ENCODE assay signal across 7 cellular contexts in genomic region chr19:46624958-46625661, GRCh38. TPM values are rescaled to one million over a fixed set of nuclear protein-coding genes. Genes with fewer than 3 reads are reported as not detected.
A peak's percentile ranks its signal among the peaks of the same experiment; 100 is the strongest.
DNase-seq lines count a peak whose midpoint lies in the region; ATAC-seq, FAIRE-seq and TF ChIP-seq lines count a peak whose summit lies in the region.

PTGIR (minus strand) TSS chr19:46625089; CDS start chr19:46624225, 864 bp downstream.

- DNase-seq in GM12892 (ENCODE audit: insufficient read length) (no peak), omental fat pad (ENCODE audit: low spot score) (no peak), NCI-H526 treated with DMSO at 0.1 percent for 48 hours (lab: John Stamatoyannopoulos, UW) (no peak), NCI-H446 treated with DMSO at 0.1 percent for 48 hours (lab: John Stamatoyannopoulos, UW) (no peak)

- no peaks in the 10 kb centered on the region for H3K27me3 ChIP-seq in OCI-LY3 (ENCODE audit: low read depth, low read length)
- H3K27me3 ChIP-seq in duodenal mucosa (ENCODE audit: control insufficient read depth in 1 of 2, insufficient read depth in 2 of 2, low read length in 2 of 2): peaks cover 4 to 19% of the 10 kb centered on the region in 2 donors

- H3K27ac ChIP-seq in OCI-LY3 (ENCODE audit: low read length): peak within 1 kb of the TSS; percentile 70
- H3K27ac ChIP-seq in duodenal mucosa (ENCODE audit: low read depth, low read length): peak within 1 kb of the TSS; percentile 70

- TF ChIP-seq CTCF in OCI-LY3 (IDR thresholded peaks at IDR 0.05; ENCODE audit: low read depth, low read length) (no peak), omental fat pad (IDR thresholded peaks at IDR 0.05) (no peak)

- peak within 1 kb of the TSS; percentile 97 for H3K4me2 ChIP-seq in OCI-LY3 (ENCODE audit: low read length)

- no peaks in the 10 kb centered on the region for H4K20me1 ChIP-seq in OCI-LY3 (ENCODE audit: insufficient read depth, low read length)

- H3K9me3 ChIP-seq in OCI-LY3 (ENCODE audit: insufficient read depth, low read length) (no peaks in the 10 kb centered on the region), duodenal mucosa (ENCODE audit: control insufficient read depth in 1 of 2, low read length in 2 of 2) (no peaks in the 10 kb centered on the region)

- H3K36me3 ChIP-seq in OCI-LY3 (replicated peaks; ENCODE audit: low read depth, low read length) (peaks cover 26% of the 10 kb centered on the region), duodenal mucosa (ENCODE audit: control insufficient read depth in 1 of 2, insufficient read depth in 2 of 2, low read length in 2 of 2) (no peaks in the 10 kb centered on the region)

- H3K4me1 ChIP-seq in OCI-LY3 (ENCODE audit: low read length) (peaks cover 65% of the 10 kb centered on the region), duodenal mucosa (ENCODE audit: control insufficient read depth in 1 of 2, insufficient read depth in 2 of 2, low read length in 2 of 2) (peaks cover 3 to 11% of the 10 kb centered on the region in 2 donors)

- peaks cover 41% of the 10 kb centered on the region for H3K79me2 ChIP-seq in OCI-LY3 (ENCODE audit: low read length)

- peak; percentile 90 for FAIRE-seq in GM12892 (lab: Jason Lieb, UNC)

- H3K9ac ChIP-seq in OCI-LY3 (ENCODE audit: low read length) (peak within 1 kb of the TSS; percentile 91), duodenal mucosa (ENCODE audit: low read depth in 1 of 2, low read length in 2 of 2) (no peak within 1 kb of the TSS)

- peak; percentile 57 for ATAC-seq in omental fat pad (ENCODE audit: low FRiP score)
- ATAC-seq in HG02884 (IDR thresholded peaks at IDR 0.05; ENCODE audit: unreplicated experiment): no peak

- H3K4me3 ChIP-seq in OCI-LY3 (ENCODE audit: low read length) (peak within 1 kb of the TSS; percentile 85), duodenal mucosa (ENCODE audit: low read depth in 1 of 2, low read length in 2 of 2) (peak within 1 kb of the TSS; percentile 17 to 40)

- peak; percentile 39; the same call in 1 of the 2 replicates for TF ChIP-seq POLR2A in GM12892 (IDR thresholded peaks at IDR 0.05; ENCODE audit: low read depth, low read length)

- peak within 1 kb of the TSS; percentile 4; the same call in 1 of the 2 replicates for H2AFZ ChIP-seq in OCI-LY3 (ENCODE audit: low read depth, low read length)

RNA-seq across cellular contexts. Expression of gene PTGIR, which starts in this region (rescaled TPM):
- polyA plus RNA-seq in GM12892 (2012; ENCODE audit: missing spikeins): 13.5 TPM
- total RNA-seq in omental fat pad: 10 to 100 TPM in 1 of 4 donors, 1 to 10 TPM in 3; 4.8 to 10.2 (median 7.9) TPM
